In the genomic region with DNA sequence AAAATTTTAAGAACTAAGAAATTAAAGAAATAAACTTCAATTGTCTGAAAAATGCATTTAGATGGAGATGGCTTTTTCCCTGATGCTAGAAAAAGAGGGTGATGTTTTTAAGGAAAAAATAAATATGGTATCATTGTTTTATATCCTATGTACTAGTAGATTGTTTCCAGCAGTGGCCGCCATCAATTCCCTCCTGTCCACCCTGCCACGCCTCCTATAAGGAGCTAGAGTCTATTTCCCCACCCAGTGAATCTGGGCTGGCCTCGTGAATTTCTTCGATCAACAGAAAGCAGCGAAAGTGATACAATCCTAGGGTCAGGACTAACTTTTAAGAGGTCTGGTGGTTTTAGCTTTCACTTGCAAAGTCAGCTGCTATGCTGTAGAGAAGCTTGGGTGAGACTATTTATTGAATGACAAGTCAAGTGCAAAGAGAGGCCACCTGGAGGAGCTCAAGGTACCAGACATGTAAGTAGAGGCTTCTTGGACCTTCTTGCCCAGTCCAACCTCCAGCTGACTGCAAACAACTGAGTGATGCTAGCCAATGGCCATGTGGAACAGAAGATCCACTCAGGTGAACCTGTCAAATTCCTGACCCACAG, we compare ENCODE assay signal across 16 cellular contexts.
DNase-seq lines count a peak whose midpoint lies in the region; ATAC-seq, FAIRE-seq and TF ChIP-seq lines count a peak whose summit lies in the region.
"Had no signal": no experiment of that assay in that cellular context is flagged by ENCODE, and none has a peak within 500 bp of the region (broad histone marks: within the 10 kb centered on the region; RNA-seq: fewer than 3 reads in every experiment).

No MANE protein-coding gene starts in this region.

- H4K20me1 ChIP-seq in MM.1S (ENCODE audit: insufficient read depth, low read length) (no peaks in the 10 kb centered on the region), GM12878 (ENCODE audit: control insufficient read depth, insufficient read depth) (no peaks in the 10 kb centered on the region)

- H2AFZ ChIP-seq in MM.1S (ENCODE audit: low read length) (no peak overlapping the region), GM12878 (ENCODE audit: control insufficient read depth, low read depth, low read length) (no peak overlapping the region)

- WGBS in GM12878 (ENCODE audit: insufficient coverage, insufficient replicate concordance, low lambda C conversion rate, missing lambda C conversion rate) = 85% methylated on average over 5 of the region's 5 CpGs

- no peaks in the 10 kb centered on the region for H3K79me2 ChIP-seq in MM.1S (ENCODE audit: low read length)
- H3K79me2 ChIP-seq in GM12878 (ENCODE audit: control insufficient read depth, insufficient read depth, low read length) = no peaks in the 10 kb centered on the region

- TF ChIP-seq EP300 in GM12878 (IDR thresholded peaks at IDR 0.05; ENCODE audit: borderline replicate concordance in 1 of 2, control insufficient read depth in 1 of 2, low read depth in 2 of 2, low read length in 2 of 2) = no peak

- intact Hi-C loops in GM12878 (cut with micrococcal nuclease; ENCODE audit: unreplicated experiment) = no loop called here

- no peaks in the 10 kb centered on the region for H3K9me3 ChIP-seq in MM.1S (replicated peaks; ENCODE audit: insufficient read depth, low read length)
- no peaks in the 10 kb centered on the region for H3K9me3 ChIP-seq in GM12878 (replicated peaks; ENCODE audit: control insufficient read depth, insufficient read depth, low read length)
- H3K9me3 ChIP-seq: left ventricle myocardium inferior, mucosa of descending colon, vagina had no signal

- DNase-seq in MM.1S (peak; percentile 95), GM12878 (ENCODE audit: low read depth, low spot score) (no peak), NK-92 (lab: John Stamatoyannopoulos, UW; ENCODE audit: unreplicated experiment) (no peak), NCI-H1694 treated with DMSO at 0.1 percent for 48 hours (lab: John Stamatoyannopoulos, UW) (no peak), DMS 273 (lab: John Stamatoyannopoulos, UW; ENCODE audit: unreplicated experiment) (no peak)
- DNase-seq: activated CD4-positive, CD25-positive, alpha-beta regulatory T cell; effector memory CD8-positive, alpha-beta T cell; head of caudate nucleus; left ventricle myocardium inferior; mucosa of descending colon; NCI-H2029; SHP77 had no signal

- H3F3A ChIP-seq in MM.1S (ENCODE audit: insufficient read depth, low read length) = peaks cover 7% of the 10 kb centered on the region; the same call in 1 of the 2 replicates

- RAD21 ChIA-PET in GM12878 (lab: Charles Lee; ENCODE audit: unreplicated experiment) = interaction anchor here (0.9 to 1.8 kb wide), 3 partner anchors 11 to 36 kb away, joined by 3 to 8 read pairs (median 3); no protein-coding TSS in a partner anchor

- peak; percentile 74 for ATAC-seq in GM12878
- no peak for ATAC-seq in HG03342 (IDR thresholded peaks at IDR 0.05; ENCODE audit: unreplicated experiment)
- ATAC-seq: effector memory CD8-positive, alpha-beta T cell; mucosa of descending colon had no signal

- no peaks in the 10 kb centered on the region for H3K4me1 ChIP-seq in MM.1S (ENCODE audit: low read length)
- no peaks in the 10 kb centered on the region for H3K4me1 ChIP-seq in GM12878 (ENCODE audit: control insufficient read depth, insufficient read depth, low read length)
- H3K4me1 ChIP-seq: left ventricle myocardium inferior, vagina had no signal

- 0 out of 2 replicates have a peak, but pooled peaks have one; percentile 9 for TF ChIP-seq CTCF in 22Rv1 (IDR thresholded peaks at IDR 0.05)
- 0 out of 3 replicates have a peak, but pooled peaks have one; percentile 24 for TF ChIP-seq CTCF in GM12872 (IDR thresholded peaks at IDR 0.05; ENCODE audit: insufficient read depth, low read depth, low read length)
- TF ChIP-seq CTCF in MM.1S (IDR thresholded peaks at IDR 0.05; ENCODE audit: low read length) = peak; percentile 58
- TF ChIP-seq CTCF in GM12878 (IDR thresholded peaks at IDR 0.05 in 2 of 3, conservative IDR thresholded peaks at IDR 0.05 in 1 of 3; ENCODE audit: control insufficient read depth in 2 of 3, extremely low read depth in 1 of 3, insufficient read depth in 1 of 3, low read depth in 3 of 3, low read length in 3 of 3) = peak in 2 of 3 experiments; percentile 9 to 33; a peak in 3 of 6 replicates

- no peak for TF ChIP-seq POLR2A in GM12878 (IDR thresholded peaks at IDR 0.05; ENCODE audit: low read depth, low read length)

- H3K4me3 ChIP-seq in MM.1S (ENCODE audit: low read length) = no peak overlapping the region
- no peak overlapping the region for H3K4me3 ChIP-seq in GM12878
- H3K4me3 ChIP-seq: left ventricle myocardium inferior, mucosa of descending colon, vagina had no signal

- H3K9me2 ChIP-seq in MM.1S (replicated peaks; ENCODE audit: insufficient read depth, low read length) = no peaks in the 10 kb centered on the region

- peak; percentile 27 for FAIRE-seq in GM12878 (lab: Jason Lieb, UNC)

- H3K9ac ChIP-seq in MM.1S (ENCODE audit: low read length) (no peak overlapping the region), GM12878 (ENCODE audit: control insufficient read depth, insufficient read depth, low read length) (no peak overlapping the region)

- H3K27me3 ChIP-seq in MM.1S (replicated peaks; ENCODE audit: insufficient read depth, low read length) (peaks cover 27% of the 10 kb centered on the region), GM12878 (replicated peaks in 1 of 2; ENCODE audit: control insufficient read depth in 2 of 2, insufficient read depth in 2 of 2, low read length in 1 of 2) (no peaks in the 10 kb centered on the region)
- H3K27me3 ChIP-seq: vagina had no signal

- in situ Hi-C loops in GM12878 (cut with MboI) = no loop called here

- POLR2A ChIA-PET in GM12878 (lab: Charles Lee) = interaction anchor here (0.6 to 1.0 kb wide), 2 partner anchors 36 to 224 kb away, joined by 3 to 4 read pairs; no protein-coding TSS in a partner anchor

- SMC1A ChIA-PET in GM12878 (lab: Charles Lee; ENCODE audit: uncharacterized antibody, unreplicated experiment) = interaction anchor here (0.9 to 2.2 kb wide), 12 partner anchors 9 to 408 kb away, joined by 3 to 10 read pairs (median 4); no protein-coding TSS in a partner anchor

- BruUV-seq in GM12878 (replicated peaks; lab: Mats Ljungman, UMichigan) = no TSS peak

- H3K4me2 ChIP-seq in MM.1S (ENCODE audit: low read depth, low read length) (0 out of 2 replicates have a peak overlapping the region, but pooled peaks have one; percentile 16), GM12878 (ENCODE audit: control insufficient read depth, insufficient read depth) (no peak overlapping the region)

- TF ChIP-seq RAD21 in GM12878 (IDR thresholded peaks at IDR 0.05; ENCODE audit: insufficient read depth, low read depth, low read length) = peak; percentile 51

- CTCF ChIA-PET in GM12878 (lab: Yijun Ruan, JAX) = interaction anchor here (1.1 to 2.2 kb wide), 13 partner anchors 10 to 410 kb away, joined by 3 to 12 read pairs (median 4); no protein-coding TSS in a partner anchor

- no peak overlapping the region for H3K27ac ChIP-seq in 22Rv1
- H3K27ac ChIP-seq in MM.1S (ENCODE audit: low read length) = no peak overlapping the region
- H3K27ac ChIP-seq in GM12878 (ENCODE audit: control insufficient read depth, insufficient read depth) = no peak overlapping the region
- H3K27ac ChIP-seq: left ventricle myocardium inferior, vagina had no signal

- H3K36me3 ChIP-seq in MM.1S (replicated peaks; ENCODE audit: insufficient read depth, low read length) (no peaks in the 10 kb centered on the region), GM12878 (ENCODE audit: control insufficient read depth in 2 of 2, insufficient read depth in 2 of 2, low read length in 1 of 2) (no peaks in the 10 kb centered on the region)
- H3K36me3 ChIP-seq: left ventricle myocardium inferior, vagina had no signal

TF ChIP-seq in GM12878, 131 proteins besides CTCF, POLR2A, EP300 and RAD21:
- no peak for TF ChIP-seq CBX3 (IDR thresholded peaks at IDR 0.05; ENCODE audit: borderline replicate concordance, low read depth)
- TF ChIP-seq SMC3 (IDR thresholded peaks at IDR 0.05; ENCODE audit: borderline replicate concordance, low read length) = peak; percentile 38; the same call in 1 of the 2 replicates
- TF ChIP-seq JUNB (IDR thresholded peaks at IDR 0.05) = no peak
